ENCODE assay signal across 21 cellular contexts in the genomic region with DNA sequence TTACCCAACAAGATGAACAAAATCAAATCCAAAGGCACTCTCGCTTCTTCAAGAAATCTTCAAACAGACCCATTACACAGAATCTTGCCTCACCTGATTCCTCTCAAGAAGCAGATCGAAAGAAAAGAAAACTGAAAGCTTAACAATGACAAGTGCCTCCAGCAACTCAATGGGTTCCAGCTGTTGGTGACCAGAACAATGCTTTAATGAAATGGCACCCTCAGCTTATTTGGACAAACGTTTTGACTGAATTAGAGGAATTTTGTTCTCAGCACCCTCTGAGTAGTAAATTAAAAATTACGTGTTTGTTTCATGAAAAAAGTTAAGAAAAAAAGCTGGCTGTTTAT.
"Had no signal": no experiment of that assay in that cellular context is flagged by ENCODE, and none has a peak within 500 bp of the region (broad histone marks: within the 10 kb centered on the region; RNA-seq: fewer than 3 reads in every experiment).

No MANE protein-coding gene starts in this region.

- H3K27ac ChIP-seq: gastrocnemius medialis, prostate gland, thoracic aorta, upper lobe of right lung, vagina had no signal

- H3K4me1 ChIP-seq: prostate gland, transverse colon, upper lobe of right lung had no signal

- H3K36me3 Mint-ChIP-seq: memory B cell; natural killer cell; stimulated activated memory B cell treated with anti-CD40 and anti-IgM and Interleukin-4, amounts not matched to agents 10 μg/mL and 1 μg/mL and 100 μg/mL, for 72 hours had no signal

- H3K9me3 ChIP-seq: gastrocnemius medialis, prostate gland, right atrium auricular region, spleen, thoracic aorta, transverse colon, upper lobe of right lung, vagina had no signal

- H3K9me3 Mint-ChIP-seq: memory B cell; natural killer cell; stimulated activated memory B cell treated with anti-CD40 and anti-IgM and Interleukin-4, amounts not matched to agents 10 μg/mL and 1 μg/mL and 100 μg/mL, for 72 hours had no signal

- H3K36me3 ChIP-seq: gastrocnemius medialis, prostate gland, right atrium auricular region, spleen, thoracic aorta, transverse colon, upper lobe of right lung, vagina had no signal

- ATAC-seq: gastrocnemius medialis; natural killer cell; stimulated activated memory B cell treated with anti-CD40 and anti-IgM and Interleukin-4, amounts not matched to agents 10 μg/mL and 1 μg/mL and 100 μg/mL, for 72 hours; stimulated activated naive CD8-positive, alpha-beta T cell treated with anti-CD3 and anti-CD28 coated beads, Interleukin-15, Interleukin-2, amounts not matched to agents 100 U/mL and 50 U/mL, for 24 hours; upper lobe of right lung had no signal

- H3K4me3 Mint-ChIP-seq: memory B cell; natural killer cell; stimulated activated memory B cell treated with anti-CD40 and anti-IgM and Interleukin-4, amounts not matched to agents 10 μg/mL and 1 μg/mL and 100 μg/mL, for 72 hours had no signal

- H3K27ac Mint-ChIP-seq: memory B cell; natural killer cell; stimulated activated memory B cell treated with anti-CD40 and anti-IgM and Interleukin-4, amounts not matched to agents 10 μg/mL and 1 μg/mL and 100 μg/mL, for 72 hours had no signal

- H3K27me3 ChIP-seq: gastrocnemius medialis, right atrium auricular region, spleen, transverse colon, upper lobe of right lung, vagina had no signal

- H3K4me1 Mint-ChIP-seq: memory B cell; stimulated activated memory B cell treated with anti-CD40 and anti-IgM and Interleukin-4, amounts not matched to agents 10 μg/mL and 1 μg/mL and 100 μg/mL, for 72 hours had no signal

- H3K27me3 Mint-ChIP-seq: memory B cell; stimulated activated memory B cell treated with anti-CD40 and anti-IgM and Interleukin-4, amounts not matched to agents 10 μg/mL and 1 μg/mL and 100 μg/mL, for 72 hours had no signal

- DNase-seq: cortex of kidney; foreskin fibroblast; gastrocnemius medialis; head of caudate nucleus; kidney; natural killer cell; nucleus accumbens; spleen; stimulated activated CD4-positive, alpha-beta T cell treated with anti-CD3 and anti-CD28 coated beads, Interleukin-4, amount 100 ng/mL, for 4 hours; stimulated activated naive CD8-positive, alpha-beta T cell treated with anti-CD3 and anti-CD28 coated beads, Interleukin-15, Interleukin-2, amounts not matched to agents 100 U/mL and 50 U/mL, for 24 hours; substantia nigra; transverse colon; upper lobe of right lung had no signal

- H3K4me3 ChIP-seq: gastrocnemius medialis, lung, prostate gland, right atrium auricular region, skin epidermis, spleen, thoracic aorta, transverse colon, upper lobe of right lung, vagina had no signal
